ENCODE assay signal across 28 cellular contexts in the genomic region with DNA sequence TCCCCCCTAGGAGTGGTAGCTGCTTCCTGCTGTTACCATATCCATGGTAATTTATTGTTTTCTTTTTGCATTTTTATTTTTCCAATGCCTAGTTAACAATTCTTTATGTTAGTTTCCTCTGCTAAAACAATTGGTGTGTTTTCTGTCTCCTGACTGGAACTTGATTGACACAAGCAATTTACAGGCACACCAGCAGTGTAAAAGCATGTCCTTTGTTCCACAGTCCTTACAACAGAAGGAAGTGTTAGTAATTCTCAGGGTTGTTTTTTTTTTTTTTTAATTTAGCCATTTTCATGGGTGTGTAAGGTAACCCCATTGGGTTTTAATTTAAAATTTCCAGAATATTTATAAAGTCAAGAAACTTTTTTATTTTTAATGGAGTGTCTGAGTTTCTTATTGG.
"Had no signal": no experiment of that assay in that cellular context is flagged by ENCODE, and none has a peak within 500 bp of the region (broad histone marks: within the 10 kb centered on the region; RNA-seq: fewer than 3 reads in every experiment).

No MANE protein-coding gene starts in this region.

- H3K27me3 ChIP-seq: neural progenitor cell, ovary, right lobe of liver, sigmoid colon, stomach, thyroid gland, tibial nerve, upper lobe of left lung, vagina had no signal

- H3K4me3 ChIP-seq: neural progenitor cell, ovary, psoas muscle, right lobe of liver, sigmoid colon, stomach, thoracic aorta, thyroid gland, tibial nerve, upper lobe of left lung, vagina had no signal

- H3K4me3 Mint-ChIP-seq: nephron; neural progenitor cell; stimulated activated effector memory CD8-positive, alpha-beta T cell treated with anti-CD3 and anti-CD28 coated beads, Interleukin-12 subunit alpha, Interleukin-12 subunit beta, amount 100 ng/mL, for 72 hours; stimulated activated naive B cell treated with anti-CD40 and anti-IgM and Interleukin-4, amounts not matched to agents 10 μg/mL and 1 μg/mL and 100 μg/mL, for 72 hours; stimulated activated naive CD8-positive, alpha-beta T cell treated with anti-CD3 and anti-CD28 coated beads, Interleukin-15, Interleukin-2, amounts not matched to agents 100 ng/mL and 50 ng/mL, for 24 hours had no signal

- H3K27ac ChIP-seq: neural progenitor cell, ovary, parathyroid adenoma, psoas muscle, right lobe of liver, sigmoid colon, stomach, thoracic aorta, thyroid gland, tibial nerve, upper lobe of left lung, vagina had no signal

- H3K9ac ChIP-seq: neural progenitor cell, parathyroid adenoma had no signal

- ATAC-seq: psoas muscle; right cardiac atrium; right lobe of liver; stimulated activated effector memory CD8-positive, alpha-beta T cell treated with anti-CD3 and anti-CD28 coated beads, Interleukin-12 subunit alpha, Interleukin-12 subunit beta, amount 100 ng/mL, for 72 hours; stimulated activated naive B cell treated with anti-CD40 and anti-IgM and Interleukin-4, amounts not matched to agents 10 μg/mL and 1 μg/mL and 100 μg/mL, for 72 hours had no signal

- H3K9me3 ChIP-seq: ovary, psoas muscle, right lobe of liver, sigmoid colon, thoracic aorta, thyroid gland, tibial nerve, upper lobe of left lung, vagina had no signal

- H3K4me2 ChIP-seq: neural progenitor cell had no signal

- H3K79me2 ChIP-seq: parathyroid adenoma had no signal

- H3K27me3 Mint-ChIP-seq: progenitor cell of endocrine pancreas; stimulated activated naive B cell treated with anti-CD40 and anti-IgM and Interleukin-4, amounts not matched to agents 10 μg/mL and 1 μg/mL and 100 μg/mL, for 72 hours; stimulated activated naive CD8-positive, alpha-beta T cell treated with anti-CD3 and anti-CD28 coated beads, Interleukin-15, Interleukin-2, amounts not matched to agents 100 ng/mL and 50 ng/mL, for 24 hours had no signal

- H3K9me3 Mint-ChIP-seq: stimulated activated effector memory CD8-positive, alpha-beta T cell treated with anti-CD3 and anti-CD28 coated beads, Interleukin-12 subunit alpha, Interleukin-12 subunit beta, amount 100 ng/mL, for 72 hours; stimulated activated naive CD8-positive, alpha-beta T cell treated with anti-CD3 and anti-CD28 coated beads, Interleukin-15, Interleukin-2, amounts not matched to agents 100 ng/mL and 50 ng/mL, for 24 hours had no signal

- DNase-seq: occipital lobe; ovary; posterior cingulate gyrus; psoas muscle; right cardiac atrium; right lobe of liver; sigmoid colon; small intestine; stimulated activated CD4-positive, alpha-beta T cell treated with anti-CD3 and anti-CD28 coated beads, Interleukin-15, amount 100 ng/mL, for 24 hours; stimulated activated CD4-positive, alpha-beta T cell treated with anti-CD3 and anti-CD28 coated beads, Interleukin-2, amount 100 ng/mL, for 24 hours; stimulated activated CD4-positive, alpha-beta T cell treated with anti-CD3 and anti-CD28 coated beads, Interleukin-2, amount 100 ng/mL, for 48 hours; stimulated activated CD4-positive, alpha-beta T cell treated with anti-CD3 and anti-CD28 coated beads, Interleukin-4, amount 100 ng/mL, for 24 hours; stimulated activated naive B cell treated with anti-CD40 and anti-IgM and Interleukin-4, amounts not matched to agents 10 μg/mL and 1 μg/mL and 100 μg/mL, for 72 hours; stimulated activated naive CD4-positive, alpha-beta T cell treated with Interleukin-2 at 50 U/mL for 16 hours; stomach; thyroid gland; trophoblast cell; upper lobe of left lung had no signal

- H3K27ac Mint-ChIP-seq: nephron; neural progenitor cell; progenitor cell of endocrine pancreas; stimulated activated effector memory CD8-positive, alpha-beta T cell treated with anti-CD3 and anti-CD28 coated beads, Interleukin-12 subunit alpha, Interleukin-12 subunit beta, amount 100 ng/mL, for 72 hours; stimulated activated naive B cell treated with anti-CD40 and anti-IgM and Interleukin-4, amounts not matched to agents 10 μg/mL and 1 μg/mL and 100 μg/mL, for 72 hours; stimulated activated naive CD8-positive, alpha-beta T cell treated with anti-CD3 and anti-CD28 coated beads, Interleukin-15, Interleukin-2, amounts not matched to agents 100 ng/mL and 50 ng/mL, for 24 hours had no signal

- H3K4me1 ChIP-seq: parathyroid adenoma, psoas muscle, right lobe of liver, sigmoid colon, stomach, thyroid gland, tibial nerve, upper lobe of left lung, vagina had no signal

- H3K36me3 ChIP-seq: neural progenitor cell, ovary, right lobe of liver, sigmoid colon, stomach, thoracic aorta, thyroid gland, tibial nerve, upper lobe of left lung, vagina had no signal

- FAIRE-seq: small intestine, urothelium cell line had no signal

- H3K4me1 Mint-ChIP-seq: stimulated activated effector memory CD8-positive, alpha-beta T cell treated with anti-CD3 and anti-CD28 coated beads, Interleukin-12 subunit alpha, Interleukin-12 subunit beta, amount 100 ng/mL, for 72 hours had no signal

- H2AFZ ChIP-seq: neural progenitor cell, parathyroid adenoma had no signal

- H3K36me3 Mint-ChIP-seq: neural progenitor cell; stimulated activated effector memory CD8-positive, alpha-beta T cell treated with anti-CD3 and anti-CD28 coated beads, Interleukin-12 subunit alpha, Interleukin-12 subunit beta, amount 100 ng/mL, for 72 hours; stimulated activated naive B cell treated with anti-CD40 and anti-IgM and Interleukin-4, amounts not matched to agents 10 μg/mL and 1 μg/mL and 100 μg/mL, for 72 hours had no signal
